In the genomic region with DNA sequence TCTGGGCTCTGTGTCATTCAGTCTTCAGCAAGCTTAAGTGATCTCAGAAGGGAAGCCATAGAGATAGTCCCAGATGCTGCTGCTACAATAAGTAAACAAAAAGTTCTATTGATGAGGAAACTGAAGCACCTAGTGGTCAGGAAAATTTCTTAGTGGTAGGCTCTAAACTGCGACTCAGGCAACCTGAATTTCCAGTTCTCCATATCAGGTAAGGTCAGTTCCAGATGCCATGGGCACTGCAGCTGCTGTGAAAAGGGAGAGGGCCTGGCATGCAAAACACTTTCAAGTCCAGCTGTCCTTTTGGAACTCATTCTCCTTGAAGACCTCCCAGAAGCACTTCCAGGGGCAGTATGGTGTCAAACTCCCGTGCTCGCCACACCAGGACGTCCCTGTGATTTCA, we compare ENCODE assay signal across 34 cellular contexts. TPM values are rescaled to one million over a fixed set of nuclear protein-coding genes. Genes with fewer than 3 reads are reported as not detected.
"Had no signal": no experiment of that assay in that cellular context is flagged by ENCODE, and none has a peak within 500 bp of the region (broad histone marks: within the 10 kb centered on the region; RNA-seq: fewer than 3 reads in every experiment).

No MANE protein-coding gene starts in this region.

- H3K4me3 Mint-ChIP-seq: activated CD4-positive, alpha-beta T cell treated with anti-CD3 and anti-CD28 coated beads for 36 hours; activated CD8-positive, alpha-beta memory T cell treated with anti-CD3 and anti-CD28 coated beads, Interleukin-2, amount 10 ng/mL, durations not matched to agents 7 days and 5 days; activated CD8-positive, alpha-beta T cell treated with anti-CD3 and anti-CD28 coated beads, Interleukin-2, amount 10 ng/mL, durations not matched to agents 7 days and 5 days; activated T-cell treated with anti-CD3 and anti-CD28 coated beads, Interleukin-2, amount 50 U/mL, for 72 hours; immature natural killer cell; memory B cell; naive thymus-derived CD8-positive, alpha-beta T cell; neural crest cell; stimulated activated effector memory CD8-positive, alpha-beta T cell treated with anti-CD3 and anti-CD28 coated beads, Interleukin-12 subunit alpha, Interleukin-12 subunit beta, amount 100 ng/mL, for 72 hours; stimulated activated naive CD8-positive, alpha-beta T cell treated with anti-CD3 and anti-CD28 coated beads, Interleukin-15, Interleukin-2, amounts not matched to agents 100 ng/mL and 50 ng/mL, for 24 hours; T-helper 2 cell treated with Interferon-gamma antibody and Interleukin-4, amounts not matched to agents 5 μg/mL and 100 μg/mL, for 36 hours had no signal

- DNase-seq: activated CD4-positive, alpha-beta T cell treated with anti-CD3 and anti-CD28 coated beads for 36 hours; activated CD4-positive, CD25-positive, alpha-beta regulatory T cell; activated CD8-positive, alpha-beta memory T cell treated with anti-CD3 and anti-CD28 coated beads, Interleukin-2, amount 10 ng/mL, durations not matched to agents 7 days and 5 days; activated CD8-positive, alpha-beta T cell treated with anti-CD3 and anti-CD28 coated beads, Interleukin-2, amount 10 ng/mL, durations not matched to agents 7 days and 5 days; activated naive CD4-positive, alpha-beta T cell; activated T-cell treated with anti-CD3 and anti-CD28 coated beads for 4 hours; activated T-cell treated with anti-CD3 and anti-CD28 coated beads, Interleukin-2, amount 50 U/mL, for 72 hours; dermis blood vessel endothelial cell; effector CD4-positive, alpha-beta T cell; heart left ventricle; hypothalamus; immature natural killer cell; kidney; midbrain; naive thymus-derived CD8-positive, alpha-beta T cell; nucleus accumbens; pancreas; psoas muscle; sigmoid colon; small intestine; stimulated activated CD4-positive, alpha-beta T cell treated with anti-CD3 and anti-CD28 coated beads, Interleukin-4, amount 100 ng/mL, for 24 hours; substantia nigra; T-helper 1 cell; tibial artery had no signal

- H3K4me3 ChIP-seq: heart left ventricle, pancreas, psoas muscle, sigmoid colon, tibial artery had no signal

- H3K4me1 ChIP-seq: pancreas, psoas muscle, sigmoid colon, tibial artery had no signal

- FAIRE-seq: colon, endometrium, kidney, pancreas, small intestine had no signal

- H3K27ac ChIP-seq: heart left ventricle, pancreas, psoas muscle, sigmoid colon, tibial artery had no signal

- H3K9me3 Mint-ChIP-seq: activated naive CD4-positive, alpha-beta T cell treated with anti-CD3 and anti-CD28 coated beads, Interleukin-2, amount 50 U/mL, for 72 hours; activated T-cell treated with anti-CD3 and anti-CD28 coated beads, Interleukin-2, amount 50 U/mL, for 72 hours; immature natural killer cell; memory B cell; naive thymus-derived CD8-positive, alpha-beta T cell; neural crest cell; stimulated activated effector memory CD8-positive, alpha-beta T cell treated with anti-CD3 and anti-CD28 coated beads, Interleukin-12 subunit alpha, Interleukin-12 subunit beta, amount 100 ng/mL, for 72 hours; stimulated activated naive CD8-positive, alpha-beta T cell treated with anti-CD3 and anti-CD28 coated beads, Interleukin-15, Interleukin-2, amounts not matched to agents 100 ng/mL and 50 ng/mL, for 24 hours; T-helper 2 cell treated with Interferon-gamma antibody and Interleukin-4, amounts not matched to agents 5 μg/mL and 100 μg/mL, for 36 hours had no signal

- H3K36me3 Mint-ChIP-seq: activated CD8-positive, alpha-beta memory T cell treated with anti-CD3 and anti-CD28 coated beads, Interleukin-2, amount 10 ng/mL, durations not matched to agents 7 days and 5 days; activated naive CD4-positive, alpha-beta T cell treated with anti-CD3 and anti-CD28 coated beads, Interleukin-2, amount 50 U/mL, for 72 hours; stimulated activated effector memory CD8-positive, alpha-beta T cell treated with anti-CD3 and anti-CD28 coated beads, Interleukin-12 subunit alpha, Interleukin-12 subunit beta, amount 100 ng/mL, for 72 hours had no signal

- H3K36me3 ChIP-seq: pancreas, tibial artery had no signal

- H3K27me3 Mint-ChIP-seq: activated CD4-positive, alpha-beta T cell treated with anti-CD3 and anti-CD28 coated beads for 36 hours; activated CD8-positive, alpha-beta memory T cell treated with anti-CD3 and anti-CD28 coated beads, Interleukin-2, amount 10 ng/mL, durations not matched to agents 7 days and 5 days; memory B cell; naive thymus-derived CD8-positive, alpha-beta T cell; stimulated activated naive CD8-positive, alpha-beta T cell treated with anti-CD3 and anti-CD28 coated beads, Interleukin-15, Interleukin-2, amounts not matched to agents 100 ng/mL and 50 ng/mL, for 24 hours had no signal

- H3K27me3 ChIP-seq: heart left ventricle, pancreas, sigmoid colon, tibial artery had no signal

- ATAC-seq: activated CD4-positive, alpha-beta T cell treated with anti-CD3 and anti-CD28 coated beads for 36 hours; activated CD8-positive, alpha-beta memory T cell treated with anti-CD3 and anti-CD28 coated beads, Interleukin-2, amount 10 ng/mL, durations not matched to agents 7 days and 5 days; activated CD8-positive, alpha-beta T cell treated with anti-CD3 and anti-CD28 coated beads, Interleukin-2, amount 10 ng/mL, durations not matched to agents 7 days and 5 days; activated naive CD4-positive, alpha-beta T cell treated with anti-CD3 and anti-CD28 coated beads, Interleukin-2, amount 50 U/mL, for 72 hours; activated T-cell treated with anti-CD3 and anti-CD28 coated beads, Interleukin-2, amount 50 U/mL, for 72 hours; heart left ventricle; naive thymus-derived CD8-positive, alpha-beta T cell; psoas muscle; stimulated activated effector memory CD8-positive, alpha-beta T cell treated with anti-CD3 and anti-CD28 coated beads, Interleukin-12 subunit alpha, Interleukin-12 subunit beta, amount 100 ng/mL, for 72 hours had no signal

- H3K4me1 Mint-ChIP-seq: activated CD4-positive, alpha-beta T cell treated with anti-CD3 and anti-CD28 coated beads for 36 hours; activated CD8-positive, alpha-beta memory T cell treated with anti-CD3 and anti-CD28 coated beads, Interleukin-2, amount 10 ng/mL, durations not matched to agents 7 days and 5 days; immature natural killer cell; memory B cell; stimulated activated effector memory CD8-positive, alpha-beta T cell treated with anti-CD3 and anti-CD28 coated beads, Interleukin-12 subunit alpha, Interleukin-12 subunit beta, amount 100 ng/mL, for 72 hours had no signal

- H3K27ac Mint-ChIP-seq: activated CD4-positive, alpha-beta T cell treated with anti-CD3 and anti-CD28 coated beads for 36 hours; activated CD8-positive, alpha-beta memory T cell treated with anti-CD3 and anti-CD28 coated beads, Interleukin-2, amount 10 ng/mL, durations not matched to agents 7 days and 5 days; activated CD8-positive, alpha-beta T cell treated with anti-CD3 and anti-CD28 coated beads, Interleukin-2, amount 10 ng/mL, durations not matched to agents 7 days and 5 days; activated T-cell treated with anti-CD3 and anti-CD28 coated beads, Interleukin-2, amount 50 U/mL, for 72 hours; immature natural killer cell; memory B cell; naive thymus-derived CD8-positive, alpha-beta T cell; stimulated activated effector memory CD8-positive, alpha-beta T cell treated with anti-CD3 and anti-CD28 coated beads, Interleukin-12 subunit alpha, Interleukin-12 subunit beta, amount 100 ng/mL, for 72 hours; stimulated activated naive CD8-positive, alpha-beta T cell treated with anti-CD3 and anti-CD28 coated beads, Interleukin-15, Interleukin-2, amounts not matched to agents 100 ng/mL and 50 ng/mL, for 24 hours; T-helper 2 cell treated with Interferon-gamma antibody and Interleukin-4, amounts not matched to agents 5 μg/mL and 100 μg/mL, for 36 hours had no signal

- H3K9me3 ChIP-seq: heart left ventricle, pancreas, psoas muscle, sigmoid colon, tibial artery had no signal

RNA-seq across cellular contexts. Expression of a gene that starts 46.2 kb away (rescaled TPM):
- total RNA-seq: activated CD8-positive, alpha-beta T cell treated with anti-CD3 and anti-CD28 coated beads, Interleukin-2, amount 10 ng/mL, durations not matched to agents 7 days and 5 days; dermis blood vessel endothelial cell; epithelial cell of proximal tubule; neural crest cell; urinary bladder had no signal
- polyA plus RNA-seq: immature natural killer cell; naive thymus-derived CD8-positive, alpha-beta T cell had no signal
